ENCODE assay signal across 23 cellular contexts in genomic region chr20:32846852-32847251, GRCh38. TPM values are rescaled to one million over a fixed set of nuclear protein-coding genes. Genes with fewer than 3 reads are reported as not detected.
A peak's percentile ranks its signal among the peaks of the same experiment; 100 is the strongest.
DNase-seq lines count a peak whose midpoint lies in the region; ATAC-seq and TF ChIP-seq lines count a peak whose summit lies in the region.
"Had no signal": no experiment of that assay in that cellular context is flagged by ENCODE, and none has a peak within 500 bp of the region (broad histone marks: within the 10 kb centered on the region; RNA-seq: fewer than 3 reads in every experiment).

No MANE protein-coding gene starts in this region.

- peaks cover 70% of the 10 kb centered on the region for H3K36me3 ChIP-seq in left ventricle myocardium inferior

- intact Hi-C loops in right cardiac atrium (cut with DNase I) (no loop called here), left ventricle myocardium inferior (cut with micrococcal nuclease) (no loop called here)

- no peak overlapping the region for H3K4me3 Mint-ChIP-seq in IgD-negative memory B cell

- H3K4me3 ChIP-seq in right cardiac atrium (ENCODE audit: low read length) (no peak overlapping the region), left ventricle myocardium inferior (no peak overlapping the region)
- H3K4me3 ChIP-seq: A549, GM23248, HAP-1, Peyer's patch had no signal

- DNase-seq in right cardiac atrium (no peak), left ventricle myocardium inferior (no peak), epithelial cell of prostate (ENCODE audit: low read depth, low spot score) (no peak), NCI-H128 (lab: John Stamatoyannopoulos, UW; ENCODE audit: unreplicated experiment) (no peak), AML-193 (lab: John Stamatoyannopoulos, UW) (no peak), mucosa of gallbladder (ENCODE audit: low spot score) (no peak)
- DNase-seq: BE2C, COR-L47, DND-41, KG1, NCI-H1105 treated with DMSO at 0.1 percent for 48 hours, NCI-H1694, NCI-H2081, NCI-H446, NCI-H526, Peyer's patch had no signal

- no peaks in the 10 kb centered on the region for H3K9me3 Mint-ChIP-seq in IgD-negative memory B cell

- H3K27me3 ChIP-seq in right cardiac atrium (ENCODE audit: control insufficient read depth, insufficient read depth): no peaks in the 10 kb centered on the region
- H3K27me3 ChIP-seq in left ventricle myocardium inferior (ENCODE audit: low read depth): no peaks in the 10 kb centered on the region
- H3K27me3 ChIP-seq: BE2C, Peyer's patch had no signal

- H3K27me3 Mint-ChIP-seq in IgD-negative memory B cell: no peaks in the 10 kb centered on the region

- peaks cover 0 to 4% (median 4%) of the 10 kb centered on the region in 3 donors for H3K4me1 Mint-ChIP-seq in IgD-negative memory B cell

- 80% methylated on average over 5 of the region's 5 CpGs for WGBS in right cardiac atrium

- H3K9me3 ChIP-seq in right cardiac atrium (ENCODE audit: control insufficient read depth, low read length) (no peaks in the 10 kb centered on the region), left ventricle myocardium inferior (replicated peaks) (no peaks in the 10 kb centered on the region)
- H3K9me3 ChIP-seq: A549, BE2C, HAP-1, Peyer's patch had no signal

- no peak for TF ChIP-seq CTCF in left ventricle myocardium inferior (IDR thresholded peaks at IDR 0.05; ENCODE audit: borderline replicate concordance)

- H3K4me1 ChIP-seq in right cardiac atrium (ENCODE audit: control insufficient read depth, insufficient read depth, low read length) (peaks cover 3% of the 10 kb centered on the region), left ventricle myocardium inferior (peaks cover 21% of the 10 kb centered on the region)
- H3K4me1 ChIP-seq: A549, BE2C, Peyer's patch had no signal

- peak; percentile 56 for ATAC-seq in right cardiac atrium
- ATAC-seq: A549, SK-N-SH treated with all-trans-retinoic acid at 6 μM for 48 hours had no signal

- peak overlapping the region in 2 of 3 donors; percentile 0 to 36 for H3K27ac Mint-ChIP-seq in IgD-negative memory B cell

- H3K27ac ChIP-seq in right cardiac atrium (ENCODE audit: low read length) (no peak overlapping the region), left ventricle myocardium inferior (replicated peaks) (no peak overlapping the region), epithelial cell of prostate (peak overlapping the region; percentile 9)
- H3K27ac ChIP-seq: A549, HL-60, Peyer's patch had no signal

- peaks cover 5% of the 10 kb centered on the region for H3K36me3 Mint-ChIP-seq in IgD-negative memory B cell

RNA-seq across cellular contexts. Expression of gene EFCAB8, which starts 11.9 kb away (rescaled TPM):
- total RNA-seq in right cardiac atrium: under 1 TPM in 2 of 4 donors, not detected in 2; 0.20 to 0.64 TPM
- polyA plus RNA-seq in right cardiac atrium: not detected
- not detected for total RNA-seq in left ventricle myocardium inferior
- not detected for polyA plus RNA-seq in IgD-negative memory B cell
- total RNA-seq in mucosa of gallbladder: 0.20 TPM
- total RNA-seq: GM23248, OCI-LY7 had no signal
- polyA plus RNA-seq: A549, GM23248 had no signal

RNA-seq across cellular contexts. Expression of gene MAPRE1, which starts 27.1 kb away (rescaled TPM):
- total RNA-seq in right cardiac atrium (100 to 1,000 TPM in 1 of 4 donors, 10 to 100 TPM in 3; 71.9 to 110 (median 84.3) TPM), left ventricle myocardium inferior (58.4 TPM), mucosa of gallbladder (85.9 TPM)
- polyA plus RNA-seq in right cardiac atrium (47.0 TPM), IgD-negative memory B cell (65.3 TPM)
